In the genomic region with DNA sequence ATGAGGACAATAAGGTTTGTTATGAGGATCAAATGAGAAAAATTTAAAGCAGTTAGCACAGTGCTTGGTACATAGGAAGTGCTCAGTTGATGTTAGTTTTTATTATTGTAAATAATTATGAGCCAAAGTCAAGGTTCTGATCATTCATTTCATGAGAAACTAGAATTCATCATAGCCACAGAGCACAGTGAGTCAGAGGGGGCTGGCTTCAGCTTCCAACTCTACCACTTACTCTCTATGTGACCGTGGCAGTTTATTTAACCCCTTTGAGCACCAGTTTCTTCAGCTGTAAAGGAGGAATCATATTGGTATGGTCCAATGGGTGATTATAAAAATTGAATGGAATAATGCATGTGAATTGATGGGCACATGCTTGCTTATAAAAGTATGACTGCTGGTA, we compare ENCODE assay signal across 9 cellular contexts.
DNase-seq lines count a peak whose midpoint lies in the region; ATAC-seq and TF ChIP-seq lines count a peak whose summit lies in the region.
"Had no signal": no experiment of that assay in that cellular context is flagged by ENCODE, and none has a peak within 500 bp of the region (broad histone marks: within the 10 kb centered on the region; RNA-seq: fewer than 3 reads in every experiment).

No MANE protein-coding gene starts in this region.

- no peaks in the 10 kb centered on the region for H3K27me3 Mint-ChIP-seq in stimulated activated naive CD8-positive, alpha-beta T cell treated with anti-CD3 and anti-CD28 coated beads, Interleukin-15, Interleukin-2, amounts not matched to agents 100 ng/mL and 50 ng/mL, for 24 hours

- H3K9me3 Mint-ChIP-seq in stimulated activated naive CD8-positive, alpha-beta T cell treated with anti-CD3 and anti-CD28 coated beads, Interleukin-15, Interleukin-2, amounts not matched to agents 100 ng/mL and 50 ng/mL, for 24 hours: no peaks in the 10 kb centered on the region

- peaks cover 34% of the 10 kb centered on the region for H3K4me1 Mint-ChIP-seq in stimulated activated naive CD8-positive, alpha-beta T cell treated with anti-CD3 and anti-CD28 coated beads, Interleukin-15, Interleukin-2, amounts not matched to agents 100 ng/mL and 50 ng/mL, for 24 hours (ENCODE audit: low read depth)

- H3K36me3 Mint-ChIP-seq in stimulated activated naive CD8-positive, alpha-beta T cell treated with anti-CD3 and anti-CD28 coated beads, Interleukin-15, Interleukin-2, amounts not matched to agents 100 ng/mL and 50 ng/mL, for 24 hours (ENCODE audit: low read depth): peaks cover 9% of the 10 kb centered on the region

- H3K4me3 Mint-ChIP-seq in stimulated activated naive CD8-positive, alpha-beta T cell treated with anti-CD3 and anti-CD28 coated beads, Interleukin-15, Interleukin-2, amounts not matched to agents 100 ng/mL and 50 ng/mL, for 24 hours: no peak overlapping the region

- no peak for TF ChIP-seq CTCF in GM10266 (IDR thresholded peaks at IDR 0.05; ENCODE audit: control insufficient read depth, insufficient read depth, low read depth, missing control alignments)

- no peak for ATAC-seq in GM18511 (IDR thresholded peaks at IDR 0.05; ENCODE audit: unreplicated experiment)
- ATAC-seq: left lobe of liver had no signal

- peak; percentile 74 for DNase-seq in activated effector memory CD4-positive, alpha-beta T cell treated with anti-CD3 and anti-CD28 coated beads, Interleukin-2, amount 50 U/mL, for 16 hours
- no peak for DNase-seq in activated effector memory CD4-positive, alpha-beta T cell treated with Interleukin-2 at 50 U/mL for 16 hours
- peak; percentile 14 for DNase-seq in activated T-helper 9 cell treated with anti-CD3 and anti-CD28 coated beads, Interleukin-2, amount 50 U/mL, for 16 hours (ENCODE audit: low read depth)
- DNase-seq in kidney tubule cell (ENCODE audit: low spot score): peak; percentile 10
- no peak for DNase-seq in NOMO-1 treated with dmso at 0.1 percent for 144 hours (lab: John Stamatoyannopoulos, UW; ENCODE audit: unreplicated experiment)
- no peak for DNase-seq in GM10266 (ENCODE audit: extremely low spot score)

- H3K27ac Mint-ChIP-seq in stimulated activated naive CD8-positive, alpha-beta T cell treated with anti-CD3 and anti-CD28 coated beads, Interleukin-15, Interleukin-2, amounts not matched to agents 100 ng/mL and 50 ng/mL, for 24 hours: peak overlapping the region; percentile 78

Comparison
In these comparisons a context has a peak if more than half of its experiments do, and no peak if none do; other contexts are left out.
1. DNase-seq: peak in activated effector memory CD4-positive, alpha-beta T cell treated with anti-CD3 and anti-CD28 coated beads, Interleukin-2, amount 50 U/mL, for 16 hours (single experiment), activated T-helper 9 cell treated with anti-CD3 and anti-CD28 coated beads, Interleukin-2, amount 50 U/mL, for 16 hours (single experiment) and kidney tubule cell (single experiment); none in activated effector memory CD4-positive, alpha-beta T cell treated with Interleukin-2 at 50 U/mL for 16 hours (single experiment), NOMO-1 treated with dmso at 0.1 percent for 144 hours (single experiment) and GM10266 (single experiment).